8 cellular contexts compared by ENCODE assay signal in genomic region chr1:53945433-53946251, GRCh38. TPM values are rescaled to one million over a fixed set of nuclear protein-coding genes. Genes with fewer than 3 reads are reported as not detected.
A peak's percentile ranks its signal among the peaks of the same experiment; 100 is the strongest.
DNase-seq lines count a peak whose midpoint lies in the region; ATAC-seq lines count a peak whose summit lies in the region.

IFT25 (minus strand) TSS chr1:53945699; CDS start chr1:53940082, 5,617 bp downstream.

- peak within 1 kb of the TSS; percentile 80 for H3K27ac ChIP-seq in effector memory CD4-positive, alpha-beta T cell (ENCODE audit: insufficient read depth, low read length, poor library complexity, severe bottlenecking)
- H3K27ac ChIP-seq in mesenchymal stem cell (ENCODE audit: low read length, poor library complexity, severe bottlenecking), result peak within 1 kb of the TSS; percentile 75

- H4K8ac ChIP-seq in mesenchymal stem cell (ENCODE audit: low read length), result peak within 1 kb of the TSS; percentile 91

- peak; percentile 65 for ATAC-seq in GM21360 (IDR thresholded peaks at IDR 0.05; ENCODE audit: unreplicated experiment)

- H3K4me2 ChIP-seq in mesenchymal stem cell (ENCODE audit: low read length, poor library complexity, severe bottlenecking), result peak within 1 kb of the TSS; percentile 87

- peak within 1 kb of the TSS in 1 of 2 experiments; percentile 86 for H2BK12ac ChIP-seq in mesenchymal stem cell (ENCODE audit: low read length in 2 of 2)

- peak within 1 kb of the TSS; percentile 89 for H3K4me3 ChIP-seq in effector memory CD4-positive, alpha-beta T cell (ENCODE audit: insufficient read depth, low read depth, low read length, poor library complexity, severe bottlenecking)
- H3K4me3 ChIP-seq in mesenchymal stem cell (ENCODE audit: insufficient read depth in 1 of 2, low read depth in 1 of 2, low read length in 2 of 2), result peak within 1 kb of the TSS; percentile 92 to 96

- H3K23ac ChIP-seq in mesenchymal stem cell (ENCODE audit: low read length in 2 of 2), result peak within 1 kb of the TSS in 1 of 2 experiments; percentile 10

- DNase-seq in COLO829 (ENCODE audit: low spot score) (peak; percentile 94), HT-29 (ENCODE audit: low spot score) (peak; percentile 96), mesenchymal stem cell (peak; percentile 96)
- DNase-seq in NK-92 treated with Interleukin-12 subunit alpha and Interleukin-12 subunit beta, amount 100 ng/mL, for 24 hours (lab: John Stamatoyannopoulos, UW), result peak; percentile 97
- peak; percentile 96 to 98 for DNase-seq in activated CD8-positive, alpha-beta memory T cell treated with anti-CD3 and anti-CD28 coated beads for 4 hours (ENCODE audit: low read depth in 2 of 2)
- peak; percentile 95 to 98 (median 96) for DNase-seq in effector memory CD4-positive, alpha-beta T cell
- peak; percentile 92 for DNase-seq in stimulated activated CD8-positive, alpha-beta memory T cell treated with anti-CD3 and anti-CD28 coated beads, Interleukin-12 subunit alpha, Interleukin-12 subunit beta, amount 100 ng/mL, for 24 hours (ENCODE audit: extremely low read depth)

- peaks cover 19% of the 10 kb centered on the region for H3K79me1 ChIP-seq in mesenchymal stem cell (replicated peaks; ENCODE audit: low read length, poor library complexity, severe bottlenecking)

- H2BK5ac ChIP-seq in mesenchymal stem cell (ENCODE audit: low read depth, low read length, poor library complexity, severe bottlenecking), result peak within 1 kb of the TSS; percentile 86

- no peaks in the 10 kb centered on the region for H3K36me3 ChIP-seq in effector memory CD4-positive, alpha-beta T cell (ENCODE audit: control insufficient read depth, insufficient read depth, low read length)
- peaks cover 3 to 11% of the 10 kb centered on the region in 2 experiments for H3K36me3 ChIP-seq in mesenchymal stem cell (ENCODE audit: control insufficient read depth in 1 of 2, insufficient read depth in 2 of 2, low read depth in 1 of 2, low read length in 2 of 2)

- peak within 1 kb of the TSS; percentile 25 for H2AK5ac ChIP-seq in mesenchymal stem cell (ENCODE audit: low read length, severe bottlenecking)

- peak within 1 kb of the TSS; percentile 52 to 83 for H3K4ac ChIP-seq in mesenchymal stem cell (ENCODE audit: low read depth in 1 of 2, low read length in 2 of 2)

- peak within 1 kb of the TSS; percentile 99 for H2BK15ac ChIP-seq in mesenchymal stem cell (ENCODE audit: low read depth, poor library complexity, severe bottlenecking)

- peak within 1 kb of the TSS; percentile 97 for H3K9ac ChIP-seq in mesenchymal stem cell (ENCODE audit: low read length)

- H3K9me3 ChIP-seq in effector memory CD4-positive, alpha-beta T cell (ENCODE audit: control insufficient read depth, low read length), result no peaks in the 10 kb centered on the region
- H3K9me3 ChIP-seq in mesenchymal stem cell (ENCODE audit: control insufficient read depth, low read length), result no peaks in the 10 kb centered on the region

- WGBS in mesenchymal stem cell, result 1% methylated on average over 53 of the region's 90 CpGs

- H3K27me3 ChIP-seq in effector memory CD4-positive, alpha-beta T cell (replicated peaks; ENCODE audit: control insufficient read depth, insufficient read depth, low read length, poor library complexity, severe bottlenecking), result no peaks in the 10 kb centered on the region
- H3K27me3 ChIP-seq in mesenchymal stem cell (ENCODE audit: control insufficient read depth in 1 of 2, insufficient read depth in 1 of 2, low read length in 2 of 2), result no peaks in the 10 kb centered on the region

- peak within 1 kb of the TSS; percentile 82 to 99 for H3K18ac ChIP-seq in mesenchymal stem cell (ENCODE audit: low read depth in 1 of 2, low read length in 2 of 2)

- H2BK120ac ChIP-seq in mesenchymal stem cell (ENCODE audit: low read depth, low read length), result peak within 1 kb of the TSS; percentile 76

- peak within 1 kb of the TSS; percentile 95 for H2AFZ ChIP-seq in mesenchymal stem cell (ENCODE audit: low read depth, low read length)

- peak within 1 kb of the TSS; percentile 70 for H4K91ac ChIP-seq in mesenchymal stem cell (ENCODE audit: low read length)

- peaks cover 15% of the 10 kb centered on the region for H3K4me1 ChIP-seq in effector memory CD4-positive, alpha-beta T cell (ENCODE audit: control insufficient read depth, insufficient read depth, low read length, poor library complexity, severe bottlenecking)
- peaks cover 13% of the 10 kb centered on the region for H3K4me1 ChIP-seq in mesenchymal stem cell (ENCODE audit: control insufficient read depth, insufficient read depth, low read depth, low read length)

- peak within 1 kb of the TSS in 1 of 2 experiments; percentile 97 for H3K14ac ChIP-seq in mesenchymal stem cell (ENCODE audit: low read length in 2 of 2)

RNA-seq across cellular contexts. Expression of gene IFT25, which starts in this region (rescaled TPM):
- 29.1 and 31.7 TPM in 2 replicates for total RNA-seq in HT-29 (2014; rRNA removed; shearing (Covaris generic))
- polyA plus RNA-seq in mesenchymal stem cell (2013, experiment 1 of 2), result 30.6 TPM
- 33.0 TPM for polyA plus RNA-seq in mesenchymal stem cell (2013, experiment 2 of 2)

Comparison
In these comparisons a context has a peak if more than half of its experiments do, and no peak if none do; other contexts are left out.
1. Peak in every context shown above with its lines: DNase-seq, ATAC-seq, H3K4me3 ChIP-seq and H3K27ac ChIP-seq.